In genomic region chr7:27194002-27194352, GRCh38 we compare ENCODE assay signal across 1 cellular context.
TF ChIP-seq lines count a peak whose summit lies in the region.

No MANE protein-coding gene starts in this region.

TF ChIP-seq in GM23338, 12 proteins besides CTCF, POLR2A, EP300 and RAD21 (continued from another document):
- TF ChIP-seq ZNF462 (CRISPR knock-in tag; IDR thresholded peaks at IDR 0.05), result no peak
- no peak for TF ChIP-seq ZNF331 (CRISPR knock-in tag; IDR thresholded peaks at IDR 0.05; ENCODE audit: low read depth)
- TF ChIP-seq EZH2phosphoT487 (IDR thresholded peaks at IDR 0.05; ENCODE audit: unreplicated experiment), result no peak
- no peak for TF ChIP-seq JUNB (IDR thresholded peaks at IDR 0.05; ENCODE audit: unreplicated experiment)
- no peak for TF ChIP-seq ZNF114 (CRISPR knock-in tag; IDR thresholded peaks at IDR 0.05)
- TF ChIP-seq POLR2AphosphoS5 (IDR thresholded peaks at IDR 0.05; ENCODE audit: low read depth), result no peak
- TF ChIP-seq REST (IDR thresholded peaks at IDR 0.05; ENCODE audit: unreplicated experiment), result no peak
TF ChIP-seq in GM23338: peak in this region for 1.
